In the genomic region with DNA sequence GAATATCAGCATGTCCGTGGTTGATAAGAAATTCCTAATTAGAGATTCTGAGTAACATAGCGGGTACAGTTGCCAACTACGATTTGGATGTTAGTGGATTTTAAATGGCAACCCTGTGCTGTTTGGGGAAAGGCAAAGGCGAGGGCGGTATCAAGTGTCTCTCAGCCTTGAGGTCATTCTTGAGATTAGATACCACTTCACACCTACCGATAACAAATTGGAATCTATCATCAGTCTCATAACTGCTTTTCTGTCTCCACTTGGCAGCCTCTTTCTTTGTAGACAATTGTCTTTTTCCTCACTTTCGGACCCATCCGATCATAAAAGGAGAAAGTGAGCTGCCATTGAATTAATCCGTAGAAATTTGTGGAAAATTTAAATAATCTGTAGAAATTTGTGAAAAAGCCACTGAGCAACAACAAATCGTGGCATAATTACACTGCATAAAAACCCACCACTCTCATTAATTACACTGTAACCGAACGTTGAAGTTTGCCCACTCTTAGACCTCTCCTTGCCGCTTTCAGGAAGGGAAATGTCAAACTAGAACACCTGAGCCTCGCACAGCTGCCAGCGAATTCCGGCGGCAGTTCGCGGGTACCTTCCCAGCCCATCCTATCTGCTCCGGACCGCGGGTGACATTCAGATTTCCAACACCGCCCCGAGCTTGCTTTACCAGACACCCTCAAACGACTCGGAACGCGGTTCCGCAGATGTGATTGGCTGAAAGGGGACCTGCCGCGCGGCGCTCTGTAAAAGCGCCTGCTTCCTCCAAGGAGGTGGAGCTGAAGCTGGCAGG, we compare ENCODE assay signal across 8 cellular contexts. TPM values are rescaled to one million over a fixed set of nuclear protein-coding genes. Genes with fewer than 3 reads are reported as not detected.
DNase-seq lines count a peak whose midpoint lies in the region; ATAC-seq and TF ChIP-seq lines count a peak whose summit lies in the region.

No MANE protein-coding gene starts in this region.

- DNase-seq in GM10266 (ENCODE audit: extremely low spot score) (peak; percentile 51), NCI-H524 (lab: John Stamatoyannopoulos, UW) (peak; percentile 82 to 87), stromal cell of bone marrow (ENCODE audit: low read depth) (peak; percentile 82), NK-92 (lab: John Stamatoyannopoulos, UW; ENCODE audit: unreplicated experiment) (no peak)
- peak; percentile 64 for DNase-seq in activated T-cell treated with anti-CD3 and anti-CD28 coated beads, Interleukin-2, amount 50 U/mL, for 1 hour

- H3K4me3 ChIP-seq in muscle layer of duodenum (ENCODE audit: low read depth in 1 of 2, low read length in 2 of 2), result peak overlapping the region; percentile 96 to 98

- no peaks in the 10 kb centered on the region for H3K9me3 ChIP-seq in muscle layer of duodenum (ENCODE audit: control insufficient read depth in 1 of 2, low read length in 2 of 2)

- ATAC-seq in HG03045 (IDR thresholded peaks at IDR 0.05; ENCODE audit: unreplicated experiment), result peak; percentile 16
- ATAC-seq in esophagus mucosa, result peak; percentile 74

- no peak for TF ChIP-seq CTCF in GM10266 (IDR thresholded peaks at IDR 0.05; ENCODE audit: control insufficient read depth, insufficient read depth, low read depth, missing control alignments)

- H3K27ac ChIP-seq in muscle layer of duodenum (ENCODE audit: low read length), result peak overlapping the region; percentile 92

- H3K27me3 ChIP-seq in muscle layer of duodenum (ENCODE audit: low read depth, low read length), result no peaks in the 10 kb centered on the region

- peaks cover 7 to 38% of the 10 kb centered on the region in 2 donors for H3K4me1 ChIP-seq in muscle layer of duodenum (ENCODE audit: control insufficient read depth in 1 of 2, insufficient read depth in 2 of 2, low read length in 2 of 2)

- H3K36me3 ChIP-seq in muscle layer of duodenum (ENCODE audit: control insufficient read depth in 1 of 2, insufficient read depth in 2 of 2, low read length in 2 of 2), result peaks cover 0 to 3% of the 10 kb centered on the region in 2 donors

RNA-seq across cellular contexts. Expression of a gene that starts 0.8 kb away (rescaled TPM):
- 9.7 TPM for total RNA-seq in esophagus mucosa
